ENCODE assay signal across 29 cellular contexts in the genomic region with DNA sequence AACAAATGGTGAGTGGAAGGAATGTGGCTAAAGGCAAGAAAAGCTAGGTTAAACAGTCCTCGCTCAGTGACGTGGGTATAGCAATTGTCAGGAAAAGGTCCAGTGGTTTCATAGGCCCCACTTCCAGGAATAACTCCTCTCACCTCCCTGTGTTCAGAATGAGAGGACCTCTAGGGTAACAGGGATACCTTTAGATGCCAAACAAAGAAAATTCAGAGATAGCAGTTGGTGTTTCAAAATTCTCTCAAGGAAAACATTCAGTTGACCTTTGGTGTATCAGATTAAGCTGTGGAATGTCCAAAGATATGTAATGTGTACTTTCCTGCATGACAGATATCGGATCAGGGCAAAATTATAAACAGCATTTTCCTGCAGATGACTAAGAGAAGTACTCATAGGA.
A peak's percentile ranks its signal among the peaks of the same experiment; 100 is the strongest.
DNase-seq lines count a peak whose midpoint lies in the region; ATAC-seq, FAIRE-seq and TF ChIP-seq lines count a peak whose summit lies in the region.
"Had no signal": no experiment of that assay in that cellular context is flagged by ENCODE, and none has a peak within 500 bp of the region (broad histone marks: within the 10 kb centered on the region; RNA-seq: fewer than 3 reads in every experiment).

No MANE protein-coding gene starts in this region.

- H3K27ac ChIP-seq in K562 (ENCODE audit: extremely low read depth, low read depth, low read length) (no peak overlapping the region), testis (peak overlapping the region in 1 of 2 donors; percentile 30)
- H3K27ac ChIP-seq: dorsolateral prefrontal cortex, foreskin keratinocyte, spleen had no signal

- H3K9me1 ChIP-seq in K562 (ENCODE audit: control insufficient read depth, insufficient read depth, low read length): no peaks in the 10 kb centered on the region

- no peaks in the 10 kb centered on the region for H3K36me3 ChIP-seq in K562 (ENCODE audit: control insufficient read depth, insufficient read depth, low read length)
- no peaks in the 10 kb centered on the region for H3K36me3 ChIP-seq in testis (ENCODE audit: low read depth, missing control alignments)
- H3K36me3 ChIP-seq: spleen had no signal

- DNase-seq in HFFc6 (no peak), K562 (ENCODE audit: extremely low read depth in 1 of 4, low spot score in 3 of 4) (no peak), foreskin fibroblast (peak; percentile 27 to 50), sciatic nerve (ENCODE audit: low spot score) (no peak), hippocampal formation (lab: John Stamatoyannopoulos, UW) (no peak), testis (no peak), WTC11 (ENCODE audit: low spot score) (no peak), activated T-cell treated with anti-CD3 and anti-CD28 coated beads for 4 hours (no peak)
- DNase-seq: activated CD4-positive, alpha-beta T cell treated with anti-CD3 and anti-CD28 coated beads for 4 hours; activated naive CD4-positive, alpha-beta T cell; activated T-cell treated with anti-CD3 and anti-CD28 coated beads, Interleukin-2, amount 50 U/mL, for 48 hours; amniotic stem cell; dorsolateral prefrontal cortex; foreskin keratinocyte; immature natural killer cell; left ventricle myocardium superior; naive thymus-derived CD4-positive, alpha-beta T cell; NCI-H146; NCI-H524; occipital lobe; SIG-M5; spleen; stimulated activated CD4-positive, alpha-beta T cell treated with anti-CD3 and anti-CD28 coated beads, Interleukin-2, amount 100 ng/mL, for 48 hours; T-cell had no signal

- no peak for TF ChIP-seq CTCF in HFFc6 (IDR thresholded peaks at IDR 0.05)
- no peak for TF ChIP-seq CTCF in K562 (IDR thresholded peaks at IDR 0.05 in 2 of 3, conservative IDR thresholded peaks at IDR 0.05 in 1 of 3; ENCODE audit: insufficient read depth in 2 of 3, low read depth in 1 of 3, low read length in 3 of 3)
- TF ChIP-seq CTCF in foreskin fibroblast (IDR thresholded peaks at IDR 0.05; ENCODE audit: low read depth, low read length): no peak
- no peak for TF ChIP-seq CTCF in testis (IDR thresholded peaks at IDR 0.05)
- no peak for TF ChIP-seq CTCF in WTC11 (IDR thresholded peaks at IDR 0.05)

- in situ Hi-C loops in K562 (cut with MboI): no loop called here

- H3K79me2 ChIP-seq in K562 (ENCODE audit: control insufficient read depth, insufficient read depth, low read length): no peaks in the 10 kb centered on the region

- 47% methylated on average over 3 of the region's 3 CpGs for WGBS in K562 (ENCODE audit: insufficient coverage, low coverage, missing lambda C conversion rate)
- WGBS in testis, 2 donors: 49 to 55% methylated on average over 3 of the region's 3 CpGs

- ATAC-seq in K562 (no peak), sciatic nerve (peak; percentile 67), WTC11 (no peak)
- ATAC-seq: foreskin keratinocyte; left ventricle myocardium superior; naive thymus-derived CD4-positive, alpha-beta T cell; stimulated activated effector memory CD8-positive, alpha-beta T cell treated with anti-CD3 and anti-CD28 coated beads, Interleukin-12 subunit alpha, Interleukin-12 subunit beta, amount 100 ng/mL, for 72 hours; T-cell had no signal

- no peak for TF ChIP-seq EP300 in K562 (IDR thresholded peaks at IDR 0.05; ENCODE audit: low read length)

- 0 out of 5 replicates have a peak, but pooled peaks cover 0 to 5% of the 10 kb centered on the region in 2 experiments for H3K4me1 ChIP-seq in K562 (replicated peaks in 1 of 2; ENCODE audit: control insufficient read depth in 2 of 2, insufficient read depth in 2 of 2, low read length in 2 of 2)
- no peaks in the 10 kb centered on the region for H3K4me1 ChIP-seq in testis
- H3K4me1 ChIP-seq: foreskin keratinocyte, spleen had no signal

- H3K27me3 ChIP-seq in K562 (ENCODE audit: control insufficient read depth in 2 of 2, insufficient read depth in 2 of 2, low read length in 2 of 2) (no peaks in the 10 kb centered on the region), testis (no peaks in the 10 kb centered on the region)
- H3K27me3 ChIP-seq: foreskin keratinocyte, spleen had no signal

- H3K36me3 Mint-ChIP-seq in HFFc6 (ENCODE audit: low read depth) (no peaks in the 10 kb centered on the region), WTC11 (no peaks in the 10 kb centered on the region)
- H3K36me3 Mint-ChIP-seq: CD14-positive monocyte; immature natural killer cell; mesothelial cell of epicardium; stimulated activated effector memory CD8-positive, alpha-beta T cell treated with anti-CD3 and anti-CD28 coated beads, Interleukin-12 subunit alpha, Interleukin-12 subunit beta, amount 100 ng/mL, for 72 hours; T-cell had no signal

- FAIRE-seq in K562 (lab: Jason Lieb, UNC): no peak
- FAIRE-seq: D721Med, TTC549 had no signal

- H3K4me2 ChIP-seq in K562 (ENCODE audit: insufficient read depth, low read length): no peak overlapping the region

- no peak overlapping the region for H3K9ac ChIP-seq in K562 (ENCODE audit: insufficient read depth in 1 of 2, low read depth in 2 of 2, low read length in 2 of 2)

- no peaks in the 10 kb centered on the region for H3K9me3 Mint-ChIP-seq in HFFc6
- H3K9me3 Mint-ChIP-seq in WTC11: no peaks in the 10 kb centered on the region

- H3K9me3 ChIP-seq in K562 (replicated peaks; ENCODE audit: control insufficient read depth, insufficient read depth, low read depth, low read length) (no peaks in the 10 kb centered on the region), testis (no peaks in the 10 kb centered on the region)

- peak overlapping the region; percentile 69 for H3K27ac Mint-ChIP-seq in HFFc6
- H3K27ac Mint-ChIP-seq in WTC11: no peak overlapping the region
- H3K27ac Mint-ChIP-seq: CD14-positive monocyte; immature natural killer cell; mesothelial cell of epicardium; naive thymus-derived CD4-positive, alpha-beta T cell; stimulated activated effector memory CD8-positive, alpha-beta T cell treated with anti-CD3 and anti-CD28 coated beads, Interleukin-12 subunit alpha, Interleukin-12 subunit beta, amount 100 ng/mL, for 72 hours; T-cell had no signal

- no TSS peak for BruUV-seq in K562 (replicated peaks; lab: Mats Ljungman, UMichigan)

- H3K4me3 ChIP-seq in K562: no peak overlapping the region
- no peak overlapping the region for H3K4me3 ChIP-seq in foreskin fibroblast (ENCODE audit: low read depth in 1 of 2, low read length in 2 of 2)
- H3K4me3 ChIP-seq in testis: no peak overlapping the region
- H3K4me3 ChIP-seq: dorsolateral prefrontal cortex, spleen had no signal

- intact Hi-C loops in K562 (cut with micrococcal nuclease): no loop called here
- intact Hi-C loops in sciatic nerve (cut with DNase I): no loop called here
- intact Hi-C loops in testis (cut with DNase I; ENCODE audit: low total_unique reads): no loop called here

- POLR2A ChIA-PET in K562 (lab: Yijun Ruan, JAX) (interaction anchor here (0.8 kb wide), 1 partner anchor 16 kb away, joined by 3 read pairs; no protein-coding TSS in a partner anchor), WTC11 (lab: Charles Lee) (no interaction called here)

- TF ChIP-seq RAD21 in K562 (CRISPR knock-in tag; conservative IDR thresholded peaks at IDR 0.05 in 1 of 2, IDR thresholded peaks at IDR 0.05 in 1 of 2): no peak

- H3K4me3 Mint-ChIP-seq in HFFc6: no peak overlapping the region
- H3K4me3 Mint-ChIP-seq in WTC11: no peak overlapping the region
- H3K4me3 Mint-ChIP-seq: CD14-positive monocyte; immature natural killer cell; mesothelial cell of epicardium; naive thymus-derived CD4-positive, alpha-beta T cell; stimulated activated effector memory CD8-positive, alpha-beta T cell treated with anti-CD3 and anti-CD28 coated beads, Interleukin-12 subunit alpha, Interleukin-12 subunit beta, amount 100 ng/mL, for 72 hours; T-cell had no signal

- CTCF ChIA-PET in K562 (lab: Yijun Ruan, JAX; ENCODE audit: low intra/inter-chr PET ratio): no interaction called here
- CTCF ChIA-PET in WTC11 (lab: Charles Lee): no interaction called here

- H4K20me1 ChIP-seq in K562 (replicated peaks; ENCODE audit: control insufficient read depth, insufficient read depth, low read length): no peaks in the 10 kb centered on the region

- no peak for TF ChIP-seq POLR2A in K562 (conservative IDR thresholded peaks at IDR 0.05)
- TF ChIP-seq POLR2A in testis (IDR thresholded peaks at IDR 0.05): no peak

- H2AFZ ChIP-seq in K562 (ENCODE audit: low read depth, low read length): peak overlapping the region; percentile 49; the same call in 1 of the 2 replicates

- H3K27me3 Mint-ChIP-seq in HFFc6 (ENCODE audit: insufficient read depth): no peaks in the 10 kb centered on the region
- no peaks in the 10 kb centered on the region for H3K27me3 Mint-ChIP-seq in WTC11 (ENCODE audit: low read depth)

- peaks cover 22% of the 10 kb centered on the region for H3K4me1 Mint-ChIP-seq in HFFc6 (ENCODE audit: low read depth)
- H3K4me1 Mint-ChIP-seq in WTC11: no peaks in the 10 kb centered on the region
- H3K4me1 Mint-ChIP-seq: CD14-positive monocyte; immature natural killer cell; stimulated activated effector memory CD8-positive, alpha-beta T cell treated with anti-CD3 and anti-CD28 coated beads, Interleukin-12 subunit alpha, Interleukin-12 subunit beta, amount 100 ng/mL, for 72 hours; T-cell had no signal

TF ChIP-seq in K562, 482 proteins besides CTCF, POLR2A, EP300 and RAD21 (continues in another document):
- TF ChIP-seq ZNF263 (CRISPR knock-in tag; IDR thresholded peaks at IDR 0.05; ENCODE audit: borderline replicate concordance): no peak
- no peak for TF ChIP-seq TCF7L2 (IDR thresholded peaks at IDR 0.05; ENCODE audit: low read depth, low read length)
- TF ChIP-seq SMARCA4 (IDR thresholded peaks at IDR 0.05): no peak
- no peak for TF ChIP-seq TOE1 (IDR thresholded peaks at IDR 0.05; ENCODE audit: borderline replicate concordance)
- no peak for TF ChIP-seq TOE1 (CRISPR knock-in tag; IDR thresholded peaks at IDR 0.05; ENCODE audit: borderline replicate concordance, low read depth)
- no peak for TF ChIP-seq PURB (CRISPR knock-in tag; IDR thresholded peaks at IDR 0.05; ENCODE audit: low read depth)

TF ChIP-seq in WTC11, 78 proteins besides CTCF, POLR2A, EP300 and RAD21 (continues in another document):
- no peak for TF ChIP-seq TEAD1 (CRISPR knock-in tag; IDR thresholded peaks at IDR 0.05)
- TF ChIP-seq CBFB (CRISPR knock-in tag; IDR thresholded peaks at IDR 0.05; ENCODE audit: low read depth): no peak
- TF ChIP-seq, protein P1, sequence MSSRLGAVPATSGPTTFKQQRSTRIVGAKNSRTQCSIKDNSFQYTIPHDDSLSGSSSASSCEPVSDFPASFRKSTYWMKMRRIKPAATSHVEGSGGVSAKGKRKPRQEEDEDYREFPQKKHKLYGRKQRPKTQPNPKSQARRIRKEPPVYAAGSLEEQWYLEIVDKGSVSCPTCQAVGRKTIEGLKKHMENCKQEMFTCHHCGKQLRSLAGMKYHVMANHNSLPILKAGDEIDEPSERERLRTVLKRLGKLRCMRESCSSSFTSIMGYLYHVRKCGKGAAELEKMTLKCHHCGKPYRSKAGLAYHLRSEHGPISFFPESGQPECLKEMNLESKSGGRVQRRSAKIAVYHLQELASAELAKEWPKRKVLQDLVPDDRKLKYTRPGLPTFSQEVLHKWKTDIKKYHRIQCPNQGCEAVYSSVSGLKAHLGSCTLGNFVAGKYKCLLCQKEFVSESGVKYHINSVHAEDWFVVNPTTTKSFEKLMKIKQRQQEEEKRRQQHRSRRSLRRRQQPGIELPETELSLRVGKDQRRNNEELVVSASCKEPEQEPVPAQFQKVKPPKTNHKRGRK (CRISPR knock-in tag; IDR thresholded peaks at IDR 0.05; ENCODE audit: borderline replicate concordance): no peak

Comparison
In these comparisons a context has a peak if more than half of its experiments do, and no peak if none do; other contexts are left out.
1. DNase-seq: peak in foreskin fibroblast (2 of 2); none in HFFc6 (single experiment), K562 (0 of 4), sciatic nerve (single experiment), hippocampal formation (0 of 2), testis (single experiment), WTC11 (single experiment) and activated T-cell treated with anti-CD3 and anti-CD28 coated beads for 4 hours (single experiment).